ENCODE assay signal across 18 cellular contexts in the genomic region with DNA sequence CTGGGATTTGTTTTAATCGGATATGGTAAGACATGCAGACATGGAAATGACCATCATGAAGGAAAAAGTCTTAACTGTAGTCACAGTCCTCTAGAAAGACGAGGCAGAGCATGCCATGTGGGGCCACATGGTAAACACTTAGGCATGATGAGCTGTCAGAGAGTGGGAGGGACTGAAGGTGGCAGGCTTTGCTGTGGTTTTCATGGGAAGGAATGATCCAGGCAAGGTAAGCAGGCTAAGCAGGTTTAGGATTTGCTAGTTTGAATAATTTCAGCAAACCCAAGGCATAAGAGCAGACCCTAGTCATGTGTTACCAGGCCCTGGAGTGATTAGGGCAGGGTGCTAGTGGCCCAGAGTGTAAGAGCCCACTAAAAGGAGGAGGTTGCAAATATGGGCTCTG. TPM values are rescaled to one million over a fixed set of nuclear protein-coding genes. Genes with fewer than 3 reads are reported as not detected.
"Had no signal": no experiment of that assay in that cellular context is flagged by ENCODE, and none has a peak within 500 bp of the region (broad histone marks: within the 10 kb centered on the region; RNA-seq: fewer than 3 reads in every experiment).

No MANE protein-coding gene starts in this region.

- H3K4me1 ChIP-seq: upper lobe of right lung had no signal

- H3K27ac ChIP-seq: cardiac muscle cell, neutrophil, upper lobe of right lung had no signal

- H3K36me3 ChIP-seq: cardiac muscle cell, neutrophil, upper lobe of right lung had no signal

- DNase-seq: activated CD4-positive, alpha-beta T cell treated with anti-CD3 and anti-CD28 coated beads, Interleukin-2, amount 10 ng/mL, durations not matched to agents 7 days and 5 days; activated naive CD4-positive, alpha-beta T cell treated with anti-CD3 and anti-CD28 coated beads for 36 hours; hippocampal formation; kidney; left ventricle myocardium superior; mesenchymal stem cell; natural killer cell; stimulated activated naive CD8-positive, alpha-beta T cell treated with anti-CD3 and anti-CD28 coated beads, Interleukin-15, amount 100 ng/mL, for 72 hours; upper lobe of right lung had no signal

- H3K9me3 Mint-ChIP-seq: activated CD4-positive, alpha-beta T cell treated with anti-CD3 and anti-CD28 coated beads, Interleukin-2, amount 10 ng/mL, durations not matched to agents 7 days and 5 days; activated naive CD4-positive, alpha-beta T cell treated with anti-CD3 and anti-CD28 coated beads for 36 hours; activated T-helper 2 cell treated with anti-CD3 and anti-CD28 coated beads, Interferon-gamma antibody, Interleukin-2, Interleukin-4, amounts not matched to agents 10 μg/mL and 5 μg/mL and 100 μg/mL, durations not matched to agents 14 hours and 24 hours and 36 hours; natural killer cell; stimulated activated naive CD8-positive, alpha-beta T cell treated with anti-CD3 and anti-CD28 coated beads, Interleukin-15, amount 100 ng/mL, for 72 hours; WTC11 had no signal

- H3K36me3 Mint-ChIP-seq: natural killer cell, WTC11 had no signal

- H3K4me3 Mint-ChIP-seq: activated CD4-positive, alpha-beta T cell treated with anti-CD3 and anti-CD28 coated beads, Interleukin-2, amount 10 ng/mL, durations not matched to agents 7 days and 5 days; activated naive CD4-positive, alpha-beta T cell treated with anti-CD3 and anti-CD28 coated beads for 36 hours; natural killer cell; stimulated activated naive CD8-positive, alpha-beta T cell treated with anti-CD3 and anti-CD28 coated beads, Interleukin-15, amount 100 ng/mL, for 72 hours; WTC11 had no signal

- ATAC-seq: left ventricle myocardium superior; natural killer cell; stimulated activated naive CD8-positive, alpha-beta T cell treated with anti-CD3 and anti-CD28 coated beads, Interleukin-15, amount 100 ng/mL, for 72 hours; upper lobe of right lung; WTC11 had no signal

- H3K4me3 ChIP-seq: cardiac muscle cell, upper lobe of right lung had no signal

- H3K4me1 Mint-ChIP-seq: activated CD4-positive, alpha-beta T cell treated with anti-CD3 and anti-CD28 coated beads, Interleukin-2, amount 10 ng/mL, durations not matched to agents 7 days and 5 days; natural killer cell; stimulated activated naive CD8-positive, alpha-beta T cell treated with anti-CD3 and anti-CD28 coated beads, Interleukin-15, amount 100 ng/mL, for 72 hours; WTC11 had no signal

- H3K27ac Mint-ChIP-seq: activated CD4-positive, alpha-beta T cell treated with anti-CD3 and anti-CD28 coated beads, Interleukin-2, amount 10 ng/mL, durations not matched to agents 7 days and 5 days; activated naive CD4-positive, alpha-beta T cell treated with anti-CD3 and anti-CD28 coated beads for 36 hours; activated T-helper 2 cell treated with anti-CD3 and anti-CD28 coated beads, Interferon-gamma antibody, Interleukin-2, Interleukin-4, amounts not matched to agents 10 μg/mL and 5 μg/mL and 100 μg/mL, durations not matched to agents 14 hours and 24 hours and 36 hours; natural killer cell; stimulated activated naive CD8-positive, alpha-beta T cell treated with anti-CD3 and anti-CD28 coated beads, Interleukin-15, amount 100 ng/mL, for 72 hours; WTC11 had no signal

- H3K9me3 ChIP-seq: neutrophil, upper lobe of right lung had no signal

- H3K27me3 ChIP-seq: cardiac muscle cell, neutrophil, upper lobe of right lung had no signal

RNA-seq across cellular contexts. Expression of gene STMND1, which starts 47.2 kb away (rescaled TPM):
- total RNA-seq: activated CD4-positive, alpha-beta T cell treated with anti-CD3 and anti-CD28 coated beads, Interleukin-2, amount 10 ng/mL, durations not matched to agents 7 days and 5 days; activated CD8-positive, alpha-beta memory T cell treated with anti-CD3 and anti-CD28 coated beads for 36 hours; activated naive CD4-positive, alpha-beta T cell treated with anti-CD3 and anti-CD28 coated beads for 36 hours; activated T-helper 2 cell treated with anti-CD3 and anti-CD28 coated beads, Interferon-gamma antibody, Interleukin-2, Interleukin-4, amounts not matched to agents 10 μg/mL and 5 μg/mL and 100 μg/mL, durations not matched to agents 14 hours and 24 hours and 36 hours; cardiac muscle cell; dermis microvascular lymphatic vessel endothelial cell; glomerular endothelial cell; kidney; left ventricle myocardium superior; natural killer cell; skeletal muscle tissue; T-helper 2 cell treated with Interferon-gamma antibody and Interleukin-4, amounts not matched to agents 100 ng/mL and 5 ng/mL, for 36 hours; upper lobe of right lung; WTC11 had no signal
